Comparison of ENCODE assay signal across 1 cellular context in genomic region chr17:72338847-72339790, GRCh38.
TF ChIP-seq lines count a peak whose summit lies in the region.

No MANE protein-coding gene starts in this region.

TF ChIP-seq in HepG2, 621 proteins besides CTCF, POLR2A, EP300 and RAD21 (continued from another document and continues in another):
- TF ChIP-seq ARID5B (CRISPR knock-in tag; IDR thresholded peaks at IDR 0.05) (peak; percentile 85), ZNF704 (CRISPR knock-in tag; IDR thresholded peaks at IDR 0.05; ENCODE audit: borderline replicate concordance) (no peak), TERF1 (CRISPR knock-in tag; IDR thresholded peaks at IDR 0.05) (no peak), NBN (conservative IDR thresholded peaks at IDR 0.05) (no peak), ZNF235 (CRISPR knock-in tag; IDR thresholded peaks at IDR 0.05; ENCODE audit: borderline replicate concordance) (no peak; the same call in 1 of the 2 replicates), PAX8 (CRISPR knock-in tag; IDR thresholded peaks at IDR 0.05; ENCODE audit: borderline replicate concordance) (no peak), ZFX (CRISPR knock-in tag; IDR thresholded peaks at IDR 0.05; ENCODE audit: low read depth) (peak; percentile 71), KDM1A (CRISPR knock-in tag; IDR thresholded peaks at IDR 0.05) (no peak), TBX3 (IDR thresholded peaks at IDR 0.05; ENCODE audit: borderline replicate concordance) (no peak), SMAD9 (CRISPR knock-in tag; IDR thresholded peaks at IDR 0.05) (no peak), ZNF317 (CRISPR knock-in tag; IDR thresholded peaks at IDR 0.05) (peak; percentile 69), SALL2 (CRISPR knock-in tag; IDR thresholded peaks at IDR 0.05) (0 out of 2 replicates have a peak, but pooled peaks have one; percentile 50), ZNF318 (CRISPR knock-in tag; IDR thresholded peaks at IDR 0.05) (no peak), TCF7 (IDR thresholded peaks at IDR 0.05; ENCODE audit: low read depth) (peak; percentile 84), CCAR2 (optimal IDR thresholded peaks at IDR 0.05; ENCODE audit: low read depth, low read length) (no peak), ZNF503 (CRISPR knock-in tag; IDR thresholded peaks at IDR 0.05) (no peak; the same call in 1 of the 2 replicates), ARNT2 (CRISPR knock-in tag; IDR thresholded peaks at IDR 0.05; ENCODE audit: low read depth) (no peak), ATRX (CRISPR knock-in tag; IDR thresholded peaks at IDR 0.05; ENCODE audit: borderline replicate concordance) (no peak), ZIK1 (CRISPR knock-in tag; IDR thresholded peaks at IDR 0.05; ENCODE audit: borderline replicate concordance, low read depth) (no peak), PRMT3 (CRISPR knock-in tag; IDR thresholded peaks at IDR 0.05; ENCODE audit: borderline replicate concordance, low read depth) (no peak), ZNF350 (CRISPR knock-in tag; IDR thresholded peaks at IDR 0.05; ENCODE audit: borderline replicate concordance, low read depth) (no peak; the same call in 1 of the 2 replicates), MAZ (IDR thresholded peaks at IDR 0.05; ENCODE audit: borderline replicate concordance, low read depth, low read length) (no peak), MAZ (CRISPR knock-in tag; IDR thresholded peaks at IDR 0.05; ENCODE audit: low read depth) (no peak), ZNF619 (CRISPR knock-in tag; IDR thresholded peaks at IDR 0.05) (peak; percentile 51; the same call in 1 of the 2 replicates), ZNF775 (CRISPR knock-in tag; IDR thresholded peaks at IDR 0.05; ENCODE audit: borderline replicate concordance) (peak; percentile 92; the same call in 1 of the 2 replicates), ELF4 (CRISPR knock-in tag; IDR thresholded peaks at IDR 0.05; ENCODE audit: borderline replicate concordance) (no peak), RFXANK (CRISPR knock-in tag; IDR thresholded peaks at IDR 0.05) (peak; percentile 44; the same call in 1 of the 2 replicates), TBX2 (CRISPR knock-in tag; IDR thresholded peaks at IDR 0.05; ENCODE audit: borderline replicate concordance) (peak; percentile 83), TRIM24 (CRISPR knock-in tag; IDR thresholded peaks at IDR 0.05) (peak; percentile 59; the same call in 1 of the 2 replicates)
- TF ChIP-seq, protein P1, sequence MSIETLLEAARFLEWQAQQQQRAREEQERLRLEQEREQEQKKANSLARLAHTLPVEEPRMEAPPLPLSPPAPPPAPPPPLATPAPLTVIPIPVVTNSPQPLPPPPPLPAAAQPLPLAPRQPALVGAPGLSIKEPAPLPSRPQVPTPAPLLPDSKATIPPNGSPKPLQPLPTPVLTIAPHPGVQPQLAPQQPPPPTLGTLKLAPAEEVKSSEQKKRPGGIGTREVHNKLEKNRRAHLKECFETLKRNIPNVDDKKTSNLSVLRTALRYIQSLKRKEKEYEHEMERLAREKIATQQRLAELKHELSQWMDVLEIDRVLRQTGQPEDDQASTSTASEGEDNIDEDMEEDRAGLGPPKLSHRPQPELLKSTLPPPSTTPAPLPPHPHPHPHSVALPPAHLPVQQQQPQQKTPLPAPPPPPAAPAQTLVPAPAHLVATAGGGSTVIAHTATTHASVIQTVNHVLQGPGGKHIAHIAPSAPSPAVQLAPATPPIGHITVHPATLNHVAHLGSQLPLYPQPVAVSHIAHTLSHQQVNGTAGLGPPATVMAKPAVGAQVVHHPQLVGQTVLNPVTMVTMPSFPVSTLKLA (IDR thresholded peaks at IDR 0.05) = no peak
- TF ChIP-seq, protein P2, sequence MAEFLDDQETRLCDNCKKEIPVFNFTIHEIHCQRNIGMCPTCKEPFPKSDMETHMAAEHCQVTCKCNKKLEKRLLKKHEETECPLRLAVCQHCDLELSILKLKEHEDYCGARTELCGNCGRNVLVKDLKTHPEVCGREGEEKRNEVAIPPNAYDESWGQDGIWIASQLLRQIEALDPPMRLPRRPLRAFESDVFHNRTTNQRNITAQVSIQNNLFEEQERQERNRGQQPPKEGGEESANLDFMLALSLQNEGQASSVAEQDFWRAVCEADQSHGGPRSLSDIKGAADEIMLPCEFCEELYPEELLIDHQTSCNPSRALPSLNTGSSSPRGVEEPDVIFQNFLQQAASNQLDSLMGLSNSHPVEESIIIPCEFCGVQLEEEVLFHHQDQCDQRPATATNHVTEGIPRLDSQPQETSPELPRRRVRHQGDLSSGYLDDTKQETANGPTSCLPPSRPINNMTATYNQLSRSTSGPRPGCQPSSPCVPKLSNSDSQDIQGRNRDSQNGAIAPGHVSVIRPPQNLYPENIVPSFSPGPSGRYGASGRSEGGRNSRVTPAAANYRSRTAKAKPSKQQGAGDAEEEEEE (CRISPR knock-in tag; IDR thresholded peaks at IDR 0.05; ENCODE audit: borderline replicate concordance) = no peak
- TF ChIP-seq, protein P3, sequence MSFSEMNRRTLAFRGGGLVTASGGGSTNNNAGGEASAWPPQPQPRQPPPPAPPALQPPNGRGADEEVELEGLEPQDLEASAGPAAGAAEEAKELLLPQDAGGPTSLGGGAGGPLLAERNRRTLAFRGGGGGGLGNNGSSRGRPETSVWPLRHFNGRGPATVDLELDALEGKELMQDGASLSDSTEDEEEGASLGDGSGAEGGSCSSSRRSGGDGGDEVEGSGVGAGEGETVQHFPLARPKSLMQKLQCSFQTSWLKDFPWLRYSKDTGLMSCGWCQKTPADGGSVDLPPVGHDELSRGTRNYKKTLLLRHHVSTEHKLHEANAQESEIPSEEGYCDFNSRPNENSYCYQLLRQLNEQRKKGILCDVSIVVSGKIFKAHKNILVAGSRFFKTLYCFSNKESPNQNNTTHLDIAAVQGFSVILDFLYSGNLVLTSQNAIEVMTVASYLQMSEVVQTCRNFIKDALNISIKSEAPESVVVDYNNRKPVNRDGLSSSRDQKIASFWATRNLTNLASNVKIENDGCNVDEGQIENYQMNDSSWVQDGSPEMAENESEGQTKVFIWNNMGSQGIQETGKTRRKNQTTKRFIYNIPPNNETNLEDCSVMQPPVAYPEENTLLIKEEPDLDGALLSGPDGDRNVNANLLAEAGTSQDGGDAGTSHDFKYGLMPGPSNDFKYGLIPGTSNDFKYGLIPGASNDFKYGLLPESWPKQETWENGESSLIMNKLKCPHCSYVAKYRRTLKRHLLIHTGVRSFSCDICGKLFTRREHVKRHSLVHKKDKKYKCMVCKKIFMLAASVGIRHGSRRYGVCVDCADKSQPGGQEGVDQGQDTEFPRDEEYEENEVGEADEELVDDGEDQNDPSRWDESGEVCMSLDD (CRISPR knock-in tag; IDR thresholded peaks at IDR 0.05; ENCODE audit: borderline replicate concordance) = no peak
- TF ChIP-seq, protein P4, sequence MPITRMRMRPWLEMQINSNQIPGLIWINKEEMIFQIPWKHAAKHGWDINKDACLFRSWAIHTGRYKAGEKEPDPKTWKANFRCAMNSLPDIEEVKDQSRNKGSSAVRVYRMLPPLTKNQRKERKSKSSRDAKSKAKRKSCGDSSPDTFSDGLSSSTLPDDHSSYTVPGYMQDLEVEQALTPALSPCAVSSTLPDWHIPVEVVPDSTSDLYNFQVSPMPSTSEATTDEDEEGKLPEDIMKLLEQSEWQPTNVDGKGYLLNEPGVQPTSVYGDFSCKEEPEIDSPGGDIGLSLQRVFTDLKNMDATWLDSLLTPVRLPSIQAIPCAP (CRISPR knock-in tag; IDR thresholded peaks at IDR 0.05; ENCODE audit: low read depth) = no peak
